18 cellular contexts compared by ENCODE assay signal in genomic region chr3:76954412-76954811, GRCh38.
DNase-seq lines count a peak whose midpoint lies in the region; ATAC-seq, FAIRE-seq and TF ChIP-seq lines count a peak whose summit lies in the region.
"Had no signal": no experiment of that assay in that cellular context is flagged by ENCODE, and none has a peak within 500 bp of the region (broad histone marks: within the 10 kb centered on the region; RNA-seq: fewer than 3 reads in every experiment).

No MANE protein-coding gene starts in this region.

- POLR2A ChIA-PET in A549 (lab: Yijun Ruan, JAX), result no interaction called here
- POLR2A ChIA-PET in T-cell (lab: Charles Lee), result no interaction called here

- no peak for ATAC-seq in A549
- no peak for ATAC-seq in T-cell (replicated peaks in 1 of 4)

- in situ Hi-C loops in astrocyte of the spinal cord (cut with HindIII; ENCODE audit: low sequenced_read_pairs), result no loop called here

- H3K4me1 ChIP-seq in A549, result no peaks in the 10 kb centered on the region
- H3K4me1 ChIP-seq: BLaER1, HAP-1 had no signal

- no peak overlapping the region for H3K4me2 ChIP-seq in A549
- H3K4me2 ChIP-seq: BLaER1 had no signal

- H3K4me3 Mint-ChIP-seq in T-cell, result no peak overlapping the region
- H3K4me3 Mint-ChIP-seq: CD14-positive monocyte; CD4-positive, alpha-beta memory T cell had no signal

- TF ChIP-seq RAD21 in A549 (conservative IDR thresholded peaks at IDR 0.05 in 1 of 2, IDR thresholded peaks at IDR 0.05 in 1 of 2), result no peak

- no peak for TF ChIP-seq POLR2A in A549 (IDR thresholded peaks at IDR 0.05; ENCODE audit: low read length)

- no peak for TF ChIP-seq EP300 in A549 (IDR thresholded peaks at IDR 0.05)

- WGBS in A549 (ENCODE audit: missing lambda C conversion rate), result 8% methylated on average over 1 of the region's 1 CpG

- no peaks in the 10 kb centered on the region for H3K9me3 ChIP-seq in A549
- H3K9me3 ChIP-seq: BLaER1, HAP-1 had no signal

- peaks cover 7 to 21% (median 15%) of the 10 kb centered on the region in 3 donors for H3K9me3 Mint-ChIP-seq in T-cell

- CTCF ChIA-PET in A549 (lab: Yijun Ruan, JAX) (no interaction called here), T-cell (lab: Charles Lee) (no interaction called here)

- H3K4me1 Mint-ChIP-seq in T-cell, result no peaks in the 10 kb centered on the region
- H3K4me1 Mint-ChIP-seq: CD14-positive monocyte; CD4-positive, alpha-beta memory T cell had no signal

- TF ChIP-seq CTCF in A549 (IDR thresholded peaks at IDR 0.05), result no peak
- TF ChIP-seq CTCF in astrocyte of the spinal cord (IDR thresholded peaks at IDR 0.05; ENCODE audit: low read depth, low read length), result no peak

- DNase-seq in A549 (ENCODE audit: low read depth in 1 of 2, low spot score in 1 of 2) (no peak), astrocyte of the spinal cord (ENCODE audit: low read depth, low spot score) (peak; percentile 5), dedifferentiated amniotic fluid mesenchymal stem cell (ENCODE audit: extremely low spot score) (peak; percentile 32), T-cell (no peak), ureter (ENCODE audit: low spot score) (no peak), NCI-H1436 treated with DMSO at 0.1 percent for 48 hours (lab: John Stamatoyannopoulos, UW) (no peak)
- DNase-seq: AML-193; CD4-positive, alpha-beta memory T cell; DMS153; DMS79; GDM1; GM23248 had no signal

- no peaks in the 10 kb centered on the region for H3K36me3 Mint-ChIP-seq in T-cell
- H3K36me3 Mint-ChIP-seq: CD14-positive monocyte; CD4-positive, alpha-beta memory T cell had no signal

- H3K27me3 Mint-ChIP-seq in T-cell, result no peaks in the 10 kb centered on the region
- H3K27me3 Mint-ChIP-seq: CD4-positive, alpha-beta memory T cell had no signal

- no peak overlapping the region for H3K4me3 ChIP-seq in A549
- no peak overlapping the region for H3K4me3 ChIP-seq in astrocyte of the spinal cord (ENCODE audit: low read depth, low read length)
- H3K4me3 ChIP-seq: BLaER1, GM23248, HAP-1 had no signal

- no peak overlapping the region for H3K27ac ChIP-seq in A549
- H3K27ac ChIP-seq: BLaER1, GM23248 had no signal

- no peak for FAIRE-seq in A549 (lab: Jason Lieb, UNC)
- FAIRE-seq: A204.1, GM12892, GM18507 had no signal

- no peak overlapping the region for H3K27ac Mint-ChIP-seq in T-cell
- H3K27ac Mint-ChIP-seq: CD14-positive monocyte; CD4-positive, alpha-beta memory T cell had no signal

TF ChIP-seq in A549, 52 proteins besides CTCF, POLR2A, EP300 and RAD21:
- TF ChIP-seq RNF2 (IDR thresholded peaks at IDR 0.05; ENCODE audit: borderline replicate concordance, low read depth), result no peak
- TF ChIP-seq E2F6 (IDR thresholded peaks at IDR 0.05; ENCODE audit: borderline replicate concordance, low read depth), result no peak
- peak; percentile 81 for TF ChIP-seq MAFK (IDR thresholded peaks at IDR 0.05; ENCODE audit: partially characterized antibody)
- TF ChIP-seq FOSL2 (IDR thresholded peaks at IDR 0.05), result no peak
- no peak for TF ChIP-seq FOSL2 (CRISPR knock-in tag; IDR thresholded peaks at IDR 0.05)

Comparison
In these comparisons a context has a peak if more than half of its experiments do, and no peak if none do; other contexts are left out.
1. DNase-seq: peak in astrocyte of the spinal cord (single experiment) and dedifferentiated amniotic fluid mesenchymal stem cell (single experiment); none in A549 (0 of 2), T-cell (0 of 34), ureter (single experiment) and NCI-H1436 treated with DMSO at 0.1 percent for 48 hours (single experiment).